In genomic region chr11:86558219-86558618, GRCh38 we compare ENCODE assay signal across 14 cellular contexts.
DNase-seq lines count a peak whose midpoint lies in the region; ATAC-seq and TF ChIP-seq lines count a peak whose summit lies in the region.
"Had no signal": no experiment of that assay in that cellular context is flagged by ENCODE, and none has a peak within 500 bp of the region (broad histone marks: within the 10 kb centered on the region; RNA-seq: fewer than 3 reads in every experiment).

No MANE protein-coding gene starts in this region.

- CTCF ChIA-PET in MCF 10A (lab: Yijun Ruan, JAX): interaction anchor here (0.6 to 1.4 kb wide), 4 partner anchors 14 to 100 kb away, joined by 3 read pairs; no protein-coding TSS in a partner anchor

- no peaks in the 10 kb centered on the region for H3K9me3 ChIP-seq in tibial nerve

- H3K9me3 Mint-ChIP-seq in MCF 10A (ENCODE audit: unreplicated experiment): no peaks in the 10 kb centered on the region

- TF ChIP-seq CTCF in AG09319 (IDR thresholded peaks at IDR 0.05; ENCODE audit: low read depth, low read length): no peak
- TF ChIP-seq CTCF in MCF 10A (IDR thresholded peaks at IDR 0.05; ENCODE audit: unreplicated experiment): no peak
- no peak for TF ChIP-seq CTCF in lower leg skin (IDR thresholded peaks at IDR 0.05)
- TF ChIP-seq CTCF in GM13977 (IDR thresholded peaks at IDR 0.05; ENCODE audit: extremely low read depth, insufficient read depth, missing control alignments): no peak
- TF ChIP-seq CTCF in tibial nerve (IDR thresholded peaks at IDR 0.05): no peak

- H3K27ac Mint-ChIP-seq in MCF 10A (ENCODE audit: low read depth, unreplicated experiment): peak overlapping the region; percentile 75
- H3K27ac Mint-ChIP-seq: activated CD4-positive, alpha-beta T cell treated with anti-CD3 and anti-CD28 coated beads, Interleukin-2, amount 10 ng/mL, durations not matched to agents 24 days and 14 days; T-cell had no signal

- H3K4me3 Mint-ChIP-seq in MCF 10A (ENCODE audit: unreplicated experiment): no peak overlapping the region
- H3K4me3 Mint-ChIP-seq: activated CD4-positive, alpha-beta T cell treated with anti-CD3 and anti-CD28 coated beads, Interleukin-2, amount 10 ng/mL, durations not matched to agents 24 days and 14 days; brain; naive B cell; T-cell had no signal

- peak overlapping the region in 2 of 4 donors; percentile 63 to 69 for H3K27ac ChIP-seq in tibial nerve

- peak in 1 of 2 donors; percentile 55 for TF ChIP-seq EP300 in tibial nerve (IDR thresholded peaks at IDR 0.05)

- H3K27me3 ChIP-seq in tibial nerve: no peaks in the 10 kb centered on the region

- WGBS in lower leg skin, 2 donors: 26 to 31% methylated on average over 2 of the region's 2 CpGs
- 45 to 63% methylated on average over 2 of the region's 2 CpGs for WGBS in tibial nerve, 2 donors

- no TSS peak for BruUV-seq in MCF 10A (replicated peaks; lab: Mats Ljungman, UMichigan)

- DNase-seq in AG09319 (ENCODE audit: extremely low read depth, low read depth): peak; percentile 15
- DNase-seq in MCF 10A (ENCODE audit: unreplicated experiment): peak; percentile 55
- DNase-seq in left cardiac atrium: no peak
- DNase-seq in sciatic nerve (ENCODE audit: low spot score): no peak
- DNase-seq in lower leg skin (ENCODE audit: low spot score in 2 of 2): no peak
- DNase-seq in GM13977 (ENCODE audit: low spot score): no peak
- DNase-seq in tibial nerve (ENCODE audit: low spot score in 2 of 2): no peak
- DNase-seq: activated CD4-positive, alpha-beta T cell treated with anti-CD3 and anti-CD28 coated beads, Interleukin-2, amount 10 ng/mL, durations not matched to agents 24 days and 14 days; erythroblast; GOT3; naive B cell; T-cell had no signal

- in situ Hi-C loops in GM13977 (cut with MboI; ENCODE audit: low pct_unique_long_range_greater_than_20kb, low sequenced_read_pairs, unreplicated experiment): no loop called here

- H3K36me3 ChIP-seq in tibial nerve: peaks cover 0 to 33% (median 0%) of the 10 kb centered on the region in 3 donors

- no peak for TF ChIP-seq POLR2A in lower leg skin (IDR thresholded peaks at IDR 0.05)
- no peak for TF ChIP-seq POLR2A in tibial nerve (IDR thresholded peaks at IDR 0.05)

- intact Hi-C loops in MCF 10A (cut with micrococcal nuclease) (no loop called here), left cardiac atrium (cut with DNase I) (loop anchor here in 1 of 2 donors (5.0 kb wide), 1 partner anchor 81 kb away; no protein-coding TSS in a partner anchor), sciatic nerve (cut with DNase I) (no loop called here), lower leg skin (cut with DNase I; ENCODE audit: low total_unique reads) (no loop called here)

- POLR2A ChIA-PET in MCF 10A (lab: Yijun Ruan, JAX): no interaction called here

- no peaks in the 10 kb centered on the region for H3K27me3 Mint-ChIP-seq in MCF 10A (ENCODE audit: insufficient read depth, unreplicated experiment)
- H3K27me3 Mint-ChIP-seq: activated CD4-positive, alpha-beta T cell treated with anti-CD3 and anti-CD28 coated beads, Interleukin-2, amount 10 ng/mL, durations not matched to agents 24 days and 14 days; brain; naive B cell; T-cell had no signal

- peaks cover 0 to 22% (median 0%) of the 10 kb centered on the region in 4 donors for H3K4me1 ChIP-seq in tibial nerve

- H3K4me1 Mint-ChIP-seq in MCF 10A (ENCODE audit: insufficient read depth, unreplicated experiment): peaks cover 29% of the 10 kb centered on the region
- H3K4me1 Mint-ChIP-seq: activated CD4-positive, alpha-beta T cell treated with anti-CD3 and anti-CD28 coated beads, Interleukin-2, amount 10 ng/mL, durations not matched to agents 24 days and 14 days; naive B cell; T-cell had no signal

- ATAC-seq in left cardiac atrium (peak; percentile 62 to 90), sciatic nerve (peak; percentile 76), GM19328 (IDR thresholded peaks at IDR 0.05; ENCODE audit: unreplicated experiment) (no peak)
- ATAC-seq: T-cell had no signal

- H3K36me3 Mint-ChIP-seq in MCF 10A (ENCODE audit: insufficient read depth, unreplicated experiment): no peaks in the 10 kb centered on the region
- H3K36me3 Mint-ChIP-seq: brain, naive B cell, T-cell had no signal

- H3K4me3 ChIP-seq in lower leg skin (ENCODE audit: low read depth, poor library complexity, severe bottlenecking): no peak overlapping the region
- H3K4me3 ChIP-seq in tibial nerve: no peak overlapping the region

Comparison
In these comparisons a context has a peak if more than half of its experiments do, and no peak if none do; other contexts are left out.
1. DNase-seq: peak in AG09319 (single experiment) and MCF 10A (single experiment); none in left cardiac atrium (single experiment), sciatic nerve (single experiment), lower leg skin (0 of 2), GM13977 (single experiment) and tibial nerve (0 of 2).